Comparison of ENCODE assay signal across 19 cellular contexts in genomic region chr5:5011151-5011550, GRCh38.
DNase-seq lines count a peak whose midpoint lies in the region; ATAC-seq and TF ChIP-seq lines count a peak whose summit lies in the region.
"Had no signal": no experiment of that assay in that cellular context is flagged by ENCODE, and none has a peak within 500 bp of the region (broad histone marks: within the 10 kb centered on the region; RNA-seq: fewer than 3 reads in every experiment).

No MANE protein-coding gene starts in this region.

- no peaks in the 10 kb centered on the region for H3K36me3 ChIP-seq in esophagus squamous epithelium
- H3K36me3 ChIP-seq: BE2C had no signal

- no peaks in the 10 kb centered on the region for H3K9me3 ChIP-seq in esophagus squamous epithelium
- H3K9me3 ChIP-seq: A549, BE2C had no signal

- H3K27ac ChIP-seq in esophagus squamous epithelium: no peak overlapping the region
- H3K27ac ChIP-seq: 22Rv1, A549, HL-60 had no signal

- 90 to 91% methylated on average over 4 of the region's 4 CpGs for WGBS in esophagus squamous epithelium, 2 donors

- TF ChIP-seq CTCF in AG10803 (conservative IDR thresholded peaks at IDR 0.05; ENCODE audit: low read length) (no peak), fibroblast of the aortic adventitia (IDR thresholded peaks at IDR 0.05; ENCODE audit: insufficient read depth, low read length) (no peak), esophagus squamous epithelium (IDR thresholded peaks at IDR 0.05) (no peak)

- intact Hi-C loops in esophagus squamous epithelium (cut with DNase I): no loop called here

- TF ChIP-seq POLR2A in esophagus squamous epithelium (IDR thresholded peaks at IDR 0.05): no peak

- peaks cover 0 to 10% (median 0%) of the 10 kb centered on the region in 3 donors for H3K4me1 ChIP-seq in esophagus squamous epithelium
- H3K4me1 ChIP-seq: A549, BE2C had no signal

- ATAC-seq in GM21360 (IDR thresholded peaks at IDR 0.05; ENCODE audit: unreplicated experiment): no peak
- ATAC-seq: A549 had no signal

- DNase-seq in AG10803 (ENCODE audit: low read depth) (peak; percentile 28), NCI-H82 (lab: John Stamatoyannopoulos, UW) (peak; percentile 82), cerebellar cortex (ENCODE audit: low spot score) (peak; percentile 75), fibroblast of the aortic adventitia (ENCODE audit: low read depth) (peak; percentile 10), esophagus squamous epithelium (lab: John Stamatoyannopoulos, UW) (no peak)
- no peak for DNase-seq in stimulated activated CD4-positive, alpha-beta T cell treated with anti-CD3 and anti-CD28 coated beads, Interleukin-4, amount 100 ng/mL, for 4 hours
- DNase-seq: BE2C; CD4-positive, CD25-positive, alpha-beta regulatory T cell; CD8-positive, alpha-beta memory T cell; COR-L47; DMS 273 treated with DMSO at 0.1 percent for 48 hours; DMS53; DND-41; EL; H9 had no signal

- no peaks in the 10 kb centered on the region for H3K27me3 ChIP-seq in esophagus squamous epithelium
- H3K27me3 ChIP-seq: BE2C had no signal

- no peak overlapping the region for H3K4me3 ChIP-seq in AG10803 (ENCODE audit: low read length)
- no peak overlapping the region for H3K4me3 ChIP-seq in fibroblast of the aortic adventitia (ENCODE audit: low read depth, low read length)
- H3K4me3 ChIP-seq in esophagus squamous epithelium: no peak overlapping the region
- H3K4me3 ChIP-seq: A549 had no signal

Comparison
In these comparisons a context has a peak if more than half of its experiments do, and no peak if none do; other contexts are left out.
1. DNase-seq: peak in AG10803 (single experiment), NCI-H82 (single experiment), cerebellar cortex (single experiment) and fibroblast of the aortic adventitia (single experiment); none in stimulated activated CD4-positive, alpha-beta T cell treated with anti-CD3 and anti-CD28 coated beads, Interleukin-4, amount 100 ng/mL, for 4 hours (0 of 2) and esophagus squamous epithelium (single experiment).